ENCODE assay signal across 16 cellular contexts in the genomic region with DNA sequence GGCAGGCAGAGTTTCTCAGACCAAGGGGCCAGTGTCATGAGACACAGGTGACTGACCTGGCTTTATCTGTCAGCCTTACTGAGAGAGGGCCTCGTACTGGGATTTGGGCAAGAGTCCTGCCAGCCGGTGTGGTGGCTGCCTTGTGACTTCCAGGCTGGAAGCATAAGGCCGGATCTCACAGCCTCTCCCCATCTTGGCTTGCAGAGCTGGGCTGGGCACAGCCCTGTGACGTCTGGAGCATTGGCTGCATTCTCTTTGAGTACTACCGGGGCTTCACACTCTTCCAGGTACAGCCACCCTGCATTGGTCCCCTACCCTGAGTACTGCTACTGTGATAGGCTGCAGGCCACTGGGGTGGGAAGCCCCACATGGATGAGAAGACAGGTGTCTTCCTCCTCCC. TPM values are rescaled to one million over a fixed set of nuclear protein-coding genes. Genes with fewer than 3 reads are reported as not detected.
DNase-seq lines count a peak whose midpoint lies in the region; ATAC-seq lines count a peak whose summit lies in the region.
"Had no signal": no experiment of that assay in that cellular context is flagged by ENCODE, and none has a peak within 500 bp of the region (broad histone marks: within the 10 kb centered on the region; RNA-seq: fewer than 3 reads in every experiment).

No MANE protein-coding gene starts in this region.

- H3K4me3 Mint-ChIP-seq in activated T-cell treated with anti-CD3 and anti-CD28 coated beads, Interleukin-2, amount 50 U/mL, for 24 hours: no peak overlapping the region
- peak overlapping the region in 3 of 4 donors; percentile 34 to 87 (median 52) for H3K4me3 Mint-ChIP-seq in IgD-negative memory B cell
- no peak overlapping the region for H3K4me3 Mint-ChIP-seq in stimulated activated effector memory CD8-positive, alpha-beta T cell treated with anti-CD3 and anti-CD28 coated beads, Interleukin-12 subunit alpha, Interleukin-12 subunit beta, amount 100 ng/mL, for 72 hours
- H3K4me3 Mint-ChIP-seq: T-helper 17 cell had no signal

- ATAC-seq in stimulated activated effector memory CD8-positive, alpha-beta T cell treated with anti-CD3 and anti-CD28 coated beads, Interleukin-12 subunit alpha, Interleukin-12 subunit beta, amount 100 ng/mL, for 72 hours: no peak
- ATAC-seq in HG03108 (IDR thresholded peaks at IDR 0.05; ENCODE audit: unreplicated experiment) (no peak), HG02678 (IDR thresholded peaks at IDR 0.05; ENCODE audit: unreplicated experiment) (no peak)

- H3K27me3 Mint-ChIP-seq in activated T-cell treated with anti-CD3 and anti-CD28 coated beads, Interleukin-2, amount 50 U/mL, for 24 hours: no peaks in the 10 kb centered on the region
- no peaks in the 10 kb centered on the region for H3K27me3 Mint-ChIP-seq in IgD-negative memory B cell
- H3K27me3 Mint-ChIP-seq: T-helper 17 cell had no signal

- H3K27ac Mint-ChIP-seq in activated T-cell treated with anti-CD3 and anti-CD28 coated beads, Interleukin-2, amount 50 U/mL, for 24 hours: peak overlapping the region; percentile 82
- peak overlapping the region; percentile 73 to 92 (median 89) for H3K27ac Mint-ChIP-seq in IgD-negative memory B cell
- peak overlapping the region; percentile 71 for H3K27ac Mint-ChIP-seq in stimulated activated effector memory CD8-positive, alpha-beta T cell treated with anti-CD3 and anti-CD28 coated beads, Interleukin-12 subunit alpha, Interleukin-12 subunit beta, amount 100 ng/mL, for 72 hours
- H3K27ac Mint-ChIP-seq: T-helper 17 cell had no signal

- no peaks in the 10 kb centered on the region for H3K9me3 Mint-ChIP-seq in activated T-cell treated with anti-CD3 and anti-CD28 coated beads, Interleukin-2, amount 50 U/mL, for 24 hours
- no peaks in the 10 kb centered on the region for H3K9me3 Mint-ChIP-seq in IgD-negative memory B cell
- no peaks in the 10 kb centered on the region for H3K9me3 Mint-ChIP-seq in stimulated activated effector memory CD8-positive, alpha-beta T cell treated with anti-CD3 and anti-CD28 coated beads, Interleukin-12 subunit alpha, Interleukin-12 subunit beta, amount 100 ng/mL, for 72 hours

- peaks cover 17% of the 10 kb centered on the region for H3K4me1 Mint-ChIP-seq in activated T-cell treated with anti-CD3 and anti-CD28 coated beads, Interleukin-2, amount 50 U/mL, for 24 hours (ENCODE audit: low read depth)
- peaks cover 22 to 45% (median 29%) of the 10 kb centered on the region in 3 donors for H3K4me1 Mint-ChIP-seq in IgD-negative memory B cell
- H3K4me1 Mint-ChIP-seq in stimulated activated effector memory CD8-positive, alpha-beta T cell treated with anti-CD3 and anti-CD28 coated beads, Interleukin-12 subunit alpha, Interleukin-12 subunit beta, amount 100 ng/mL, for 72 hours: no peaks in the 10 kb centered on the region

- no peak for DNase-seq in activated T-cell treated with anti-CD3 and anti-CD28 coated beads, Interleukin-2, amount 50 U/mL, for 24 hours
- DNase-seq in activated T-cell treated with anti-CD3 and anti-CD28 coated beads for 4 hours: no peak
- no peak for DNase-seq in stimulated activated effector memory CD8-positive, alpha-beta T cell treated with anti-CD3 and anti-CD28 coated beads, Interleukin-12 subunit alpha, Interleukin-12 subunit beta, amount 100 ng/mL, for 72 hours (ENCODE audit: low spot score in 2 of 2)
- DNase-seq in NCI-H226: no peak
- DNase-seq: activated CD4-positive, CD25-positive, alpha-beta regulatory T cell; aorta; EL; NCI-H1417; SHP77 treated with DMSO at 0.1 percent for 48 hours; stimulated activated CD4-positive, alpha-beta T cell treated with anti-CD3 and anti-CD28 coated beads, Interleukin-12 subunit alpha, Interleukin-12 subunit beta, amount 100 ng/mL, for 4 hours; T-helper 17 cell had no signal

- peaks cover 96% of the 10 kb centered on the region for H3K36me3 Mint-ChIP-seq in activated T-cell treated with anti-CD3 and anti-CD28 coated beads, Interleukin-2, amount 50 U/mL, for 24 hours (ENCODE audit: low read depth)
- H3K36me3 Mint-ChIP-seq in IgD-negative memory B cell: peaks cover 3% of the 10 kb centered on the region
- H3K36me3 Mint-ChIP-seq in stimulated activated effector memory CD8-positive, alpha-beta T cell treated with anti-CD3 and anti-CD28 coated beads, Interleukin-12 subunit alpha, Interleukin-12 subunit beta, amount 100 ng/mL, for 72 hours: peaks cover 97% of the 10 kb centered on the region

- peak overlapping the region; percentile 46 for H3K27ac ChIP-seq in angular gyrus (ENCODE audit: low read depth, low read length)
- H3K27ac ChIP-seq: vagina had no signal

RNA-seq across cellular contexts. Expression of a gene that starts 12.1 kb away (rescaled TPM):
- 86.2 TPM for polyA plus RNA-seq in IgD-negative memory B cell

Comparison
In these comparisons a context has a peak if more than half of its experiments do, and no peak if none do; other contexts are left out.
1. H3K4me3 Mint-ChIP-seq: peak in IgD-negative memory B cell (3 of 4); none in activated T-cell treated with anti-CD3 and anti-CD28 coated beads, Interleukin-2, amount 50 U/mL, for 24 hours (single experiment) and stimulated activated effector memory CD8-positive, alpha-beta T cell treated with anti-CD3 and anti-CD28 coated beads, Interleukin-12 subunit alpha, Interleukin-12 subunit beta, amount 100 ng/mL, for 72 hours (single experiment).
2. Peak in every context shown above with its lines, with median percentiles within 50 percentile points of each other: H3K27ac Mint-ChIP-seq.